ENCODE assay signal across 12 cellular contexts in the genomic region with DNA sequence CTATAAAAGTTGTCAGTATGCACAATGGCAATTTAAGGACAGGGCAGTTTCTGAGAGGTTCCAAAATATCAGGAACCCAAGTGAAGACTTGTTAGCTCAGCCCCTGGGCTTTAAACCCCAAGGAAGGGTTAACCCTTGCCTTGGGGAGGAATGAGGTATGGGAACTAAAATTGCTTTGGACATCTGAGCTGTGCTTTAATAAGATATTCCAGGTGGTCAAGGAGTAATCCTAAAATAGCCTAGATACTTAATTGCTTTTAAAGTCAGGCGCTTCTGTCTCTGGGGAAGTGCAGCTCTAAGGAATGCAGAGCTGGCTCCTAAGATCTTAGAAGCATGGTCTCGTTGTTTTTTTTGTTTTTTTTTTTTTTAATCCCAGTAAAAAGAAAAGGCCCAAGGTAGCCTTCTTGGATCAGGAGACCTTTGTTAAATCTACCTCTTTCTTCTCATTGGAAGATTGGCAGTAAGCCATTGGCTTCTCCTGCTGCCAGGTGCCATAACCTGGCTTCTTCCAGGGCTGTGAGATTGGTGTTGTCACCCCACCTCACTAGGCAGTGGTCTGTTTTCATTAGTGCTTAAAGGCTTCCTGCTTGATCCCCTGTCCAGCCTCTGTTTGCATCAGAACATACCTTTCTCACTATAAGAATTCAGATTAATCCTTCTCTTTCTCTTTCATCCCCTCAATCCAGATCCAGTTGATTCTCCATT.
"Had no signal": no experiment of that assay in that cellular context is flagged by ENCODE, and none has a peak within 500 bp of the region (broad histone marks: within the 10 kb centered on the region; RNA-seq: fewer than 3 reads in every experiment).

No MANE protein-coding gene starts in this region.

- H3K27me3 ChIP-seq: body of pancreas, esophagus muscularis mucosa, stomach had no signal

- H3K9me3 ChIP-seq: body of pancreas, esophagus muscularis mucosa, mucosa of descending colon, stomach, thoracic aorta had no signal

- H3K4me3 Mint-ChIP-seq: activated CD8-positive, alpha-beta T cell treated with anti-CD3 and anti-CD28 coated beads, Interleukin-2, amount 10 ng/mL, durations not matched to agents 7 days and 5 days; natural killer cell had no signal

- DNase-seq: activated CD8-positive, alpha-beta T cell treated with anti-CD3 and anti-CD28 coated beads, Interleukin-2, amount 10 ng/mL, durations not matched to agents 7 days and 5 days; amniotic stem cell; body of pancreas; left cardiac atrium; mucosa of descending colon; natural killer cell; stimulated activated CD4-positive, alpha-beta T cell treated with anti-CD3 and anti-CD28 coated beads, Interleukin-4, amount 100 ng/mL, for 24 hours; stomach had no signal

- H3K27ac Mint-ChIP-seq: activated CD8-positive, alpha-beta T cell treated with anti-CD3 and anti-CD28 coated beads, Interleukin-2, amount 10 ng/mL, durations not matched to agents 7 days and 5 days; activated naive CD4-positive, alpha-beta T cell treated with anti-CD3 and anti-CD28 coated beads, Interleukin-2, amount 50 U/mL, for 72 hours; activated T-helper 2 cell treated with anti-CD3 and anti-CD28 coated beads, Interferon-gamma antibody, Interleukin-2, Interleukin-4, amounts not matched to agents 10 μg/mL and 5 μg/mL and 100 μg/mL, durations not matched to agents 14 hours and 24 hours and 36 hours had no signal

- ATAC-seq: activated CD8-positive, alpha-beta T cell treated with anti-CD3 and anti-CD28 coated beads, Interleukin-2, amount 10 ng/mL, durations not matched to agents 7 days and 5 days; activated naive CD4-positive, alpha-beta T cell treated with anti-CD3 and anti-CD28 coated beads, Interleukin-2, amount 50 U/mL, for 72 hours; body of pancreas; left cardiac atrium; mucosa of descending colon; natural killer cell had no signal

- H3K27ac ChIP-seq: body of pancreas, esophagus muscularis mucosa, stomach, thoracic aorta had no signal

- H3K36me3 ChIP-seq: thoracic aorta had no signal

- H3K9me3 Mint-ChIP-seq: activated naive CD4-positive, alpha-beta T cell treated with anti-CD3 and anti-CD28 coated beads, Interleukin-2, amount 50 U/mL, for 72 hours; activated T-helper 2 cell treated with anti-CD3 and anti-CD28 coated beads, Interferon-gamma antibody, Interleukin-2, Interleukin-4, amounts not matched to agents 10 μg/mL and 5 μg/mL and 100 μg/mL, durations not matched to agents 14 hours and 24 hours and 36 hours; natural killer cell had no signal

- H3K4me3 ChIP-seq: body of pancreas, esophagus muscularis mucosa, mucosa of descending colon, stomach, thoracic aorta had no signal

- H3K4me1 ChIP-seq: body of pancreas had no signal
